In genomic region chr2:207523005-207523404, GRCh38 we compare ENCODE assay signal across 1 cellular context.
TF ChIP-seq lines count a peak whose summit lies in the region.

No MANE protein-coding gene starts in this region.

TF ChIP-seq in GM12878, 131 proteins besides CTCF, POLR2A, EP300 and RAD21 (continued from another document):
- no peak for TF ChIP-seq ELK1 (IDR thresholded peaks at IDR 0.05; ENCODE audit: low read depth, low read length)
- no peak for TF ChIP-seq REST (IDR thresholded peaks at IDR 0.05; ENCODE audit: low read depth, low read length)
- TF ChIP-seq IKZF2 (IDR thresholded peaks at IDR 0.05) = peak in 1 of 2 experiments; percentile 27; a peak in 1 of 4 replicates
- TF ChIP-seq BHLHE40 (IDR thresholded peaks at IDR 0.05; ENCODE audit: borderline replicate concordance in 1 of 2, low read depth in 2 of 2, low read length in 1 of 2) = peak in 1 of 2 experiments; percentile 45; a peak in 2 of 4 replicates
- no peak; the same call in 1 of the 2 replicates for TF ChIP-seq SREBF1 (IDR thresholded peaks at IDR 0.05; ENCODE audit: low read length)
- no peak for TF ChIP-seq POLR2AphosphoS5 (IDR thresholded peaks at IDR 0.05; ENCODE audit: low read length)
- no peak for TF ChIP-seq ATF2 (IDR thresholded peaks at IDR 0.05; ENCODE audit: low read length)
- TF ChIP-seq PAX5 (IDR thresholded peaks at IDR 0.05; ENCODE audit: borderline replicate concordance, low read depth, low read length) = no peak
- TF ChIP-seq RELB (IDR thresholded peaks at IDR 0.05; ENCODE audit: low read depth) = peak; percentile 47; the same call in 1 of the 2 replicates
- no peak for TF ChIP-seq ZNF274 (IDR thresholded peaks at IDR 0.05; ENCODE audit: insufficient read depth, insufficient read length)
- TF ChIP-seq ATF7 (IDR thresholded peaks at IDR 0.05; ENCODE audit: low read depth) = peak; percentile 87
- TF ChIP-seq SUPT20H (IDR thresholded peaks at IDR 0.05; ENCODE audit: borderline replicate concordance, control insufficient read depth, low read depth, low read length) = no peak
- TF ChIP-seq MXI1 (IDR thresholded peaks at IDR 0.05; ENCODE audit: low read depth, low read length) = no peak
- no peak for TF ChIP-seq SMAD5 (IDR thresholded peaks at IDR 0.05; ENCODE audit: low read depth)
- no peak for TF ChIP-seq RCOR1 (conservative IDR thresholded peaks at IDR 0.05; ENCODE audit: low read depth, low read length)
- TF ChIP-seq IRF5 (IDR thresholded peaks at IDR 0.05; ENCODE audit: borderline replicate concordance) = no peak
- TF ChIP-seq GATAD2B (conservative IDR thresholded peaks at IDR 0.05; ENCODE audit: low read depth) = no peak
- peak; percentile 80 for TF ChIP-seq FOXK2 (IDR thresholded peaks at IDR 0.05)
